Comparison of ENCODE assay signal across 31 cellular contexts in genomic region chr3:138448631-138449030, GRCh38. TPM values are rescaled to one million over a fixed set of nuclear protein-coding genes. Genes with fewer than 3 reads are reported as not detected.
"Had no signal": no experiment of that assay in that cellular context is flagged by ENCODE, and none has a peak within 500 bp of the region (broad histone marks: within the 10 kb centered on the region; RNA-seq: fewer than 3 reads in every experiment).

No MANE protein-coding gene starts in this region.

- H3K27me3 ChIP-seq: dorsolateral prefrontal cortex, esophagus squamous epithelium, ovary, testis, transverse colon, uterus had no signal

- DNase-seq: activated CD4-positive, alpha-beta T cell treated with anti-CD3 and anti-CD28 coated beads for 48 hours; activated CD4-positive, alpha-beta T cell treated with anti-CD3 and anti-CD28 coated beads, Interleukin-2, amount 50 U/mL, for 48 hours; activated CD8-positive, alpha-beta memory T cell treated with anti-CD3 and anti-CD28 coated beads for 24 hours; activated effector memory CD4-positive, alpha-beta T cell treated with Interleukin-2 at 50 U/mL for 16 hours; activated naive CD4-positive, alpha-beta T cell treated with Interleukin-2 at 50 U/mL for 16 hours; anterior cingulate cortex; effector memory CD4-positive, alpha-beta T cell; esophagus squamous epithelium; glutamatergic neuron; left cardiac atrium; left ventricle myocardium superior; retina; stimulated activated CD4-positive, alpha-beta T cell treated with anti-CD3 and anti-CD28 coated beads, Interleukin-12 subunit alpha, Interleukin-12 subunit beta, amount 100 ng/mL, for 4 hours; stimulated activated CD4-positive, alpha-beta T cell treated with anti-CD3 and anti-CD28 coated beads, Interleukin-4, amount 100 ng/mL, for 1 hour; stimulated activated naive CD8-positive, alpha-beta T cell treated with anti-CD3 and anti-CD28 coated beads, Interleukin-15, Interleukin-2, amounts not matched to agents 100 U/mL and 50 U/mL, for 24 hours; testis; transverse colon had no signal

- FAIRE-seq: endothelial cell of umbilical vein, frontal cortex, islet of Langerhans had no signal

- H3K4me1 ChIP-seq: prostate gland, testis, transverse colon, uterus had no signal

- H3K36me3 ChIP-seq: esophagus squamous epithelium, neutrophil, ovary, prostate gland, transverse colon, uterus had no signal

- ATAC-seq: left cardiac atrium; left ventricle myocardium superior; mucosa of descending colon; sciatic nerve; stimulated activated naive CD8-positive, alpha-beta T cell treated with anti-CD3 and anti-CD28 coated beads, Interleukin-15, Interleukin-2, amounts not matched to agents 100 U/mL and 50 U/mL, for 24 hours had no signal

- H3K27ac ChIP-seq: coronary artery, dorsolateral prefrontal cortex, esophagus squamous epithelium, neutrophil, ovary, prostate gland, skin epidermis, testis, transverse colon, uterus, VCaP had no signal

- H3K9me3 ChIP-seq: esophagus squamous epithelium, mucosa of descending colon, neutrophil, ovary, prostate gland, testis, transverse colon, uterus had no signal

- H3K4me3 ChIP-seq: coronary artery, dorsolateral prefrontal cortex, esophagus squamous epithelium, mucosa of descending colon, ovary, prostate gland, skin epidermis, testis, transverse colon, uterus had no signal

RNA-seq across cellular contexts. Expression of gene ESYT3, which starts 14.2 kb away (rescaled TPM):
- total RNA-seq: endothelial cell of umbilical vein, lung microvascular endothelial cell had no signal
- polyA plus RNA-seq: endothelial cell of umbilical vein had no signal
